ENCODE assay signal across 16 cellular contexts in the genomic region with DNA sequence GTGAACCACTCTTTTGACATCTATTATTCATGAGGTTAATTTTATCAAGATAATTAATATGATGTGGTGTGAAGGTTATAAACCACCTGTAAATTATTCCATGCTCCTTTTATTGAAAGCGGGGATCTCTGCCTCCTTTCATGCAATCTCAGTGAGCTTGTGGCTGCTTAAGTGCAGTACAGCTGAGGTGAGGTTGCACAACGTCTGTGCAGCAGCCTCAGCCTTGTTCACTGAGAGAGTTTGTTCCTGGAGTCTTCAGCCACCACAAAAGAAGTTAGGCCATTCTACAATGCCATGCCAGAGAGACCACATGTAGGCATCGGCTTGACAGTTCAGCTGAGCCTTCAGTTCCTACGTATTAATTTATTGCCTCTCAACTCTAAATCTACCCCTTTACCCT.
DNase-seq lines count a peak whose midpoint lies in the region; ATAC-seq and TF ChIP-seq lines count a peak whose summit lies in the region.
"Had no signal": no experiment of that assay in that cellular context is flagged by ENCODE, and none has a peak within 500 bp of the region (broad histone marks: within the 10 kb centered on the region; RNA-seq: fewer than 3 reads in every experiment).

No MANE protein-coding gene starts in this region.

- TF ChIP-seq CTCF in NB4 (IDR thresholded peaks at IDR 0.05; ENCODE audit: low read depth, low read length), result no peak
- TF ChIP-seq CTCF in fibroblast of villous mesenchyme (IDR thresholded peaks at IDR 0.05; ENCODE audit: insufficient read depth, low read depth, low read length), result no peak
- TF ChIP-seq CTCF in left lung (IDR thresholded peaks at IDR 0.05), result no peak

- no peaks in the 10 kb centered on the region for H3K36me3 ChIP-seq in left lung

- H3K4me1 ChIP-seq in left lung, result no peaks in the 10 kb centered on the region

- no peaks in the 10 kb centered on the region for H3K36me3 Mint-ChIP-seq in activated naive CD8-positive, alpha-beta T cell treated with anti-CD3 and anti-CD28 coated beads for 36 hours

- H3K9me3 ChIP-seq in left lung, result peaks cover 0 to 3% of the 10 kb centered on the region in 2 donors

- DNase-seq in H4 (ENCODE audit: low spot score) (peak; percentile 3), NB4 (ENCODE audit: low read depth) (peak; percentile 18), fibroblast of villous mesenchyme (ENCODE audit: low read depth) (peak; percentile 11), left lung (no peak), D341Med (ENCODE audit: low spot score) (no peak)
- no peak for DNase-seq in stimulated activated CD4-positive, alpha-beta T cell treated with anti-CD3 and anti-CD28 coated beads, Interleukin-4, amount 100 ng/mL, for 24 hours
- no peak for DNase-seq in activated naive CD8-positive, alpha-beta T cell treated with anti-CD3 and anti-CD28 coated beads for 36 hours
- DNase-seq in activated CD8-positive, alpha-beta memory T cell treated with anti-CD3 and anti-CD28 coated beads, Interleukin-2, amount 50 U/mL, for 48 hours, result no peak
- DNase-seq: C1 segment of cervical spinal cord, GM23248, Karpas-422, MM.1S, NCI-H1417 treated with DMSO at 0.1 percent for 48 hours, NCI-H1930, NCI-H446 treated with DMSO at 0.1 percent for 48 hours, OCI-M1 had no signal

- H3K27ac ChIP-seq in left lung, result no peak overlapping the region
- H3K27ac ChIP-seq: GM23248 had no signal

- H3K27me3 ChIP-seq in left lung, result no peaks in the 10 kb centered on the region

- no peak overlapping the region for H3K27ac Mint-ChIP-seq in activated naive CD8-positive, alpha-beta T cell treated with anti-CD3 and anti-CD28 coated beads for 36 hours

- no peak for TF ChIP-seq POLR2A in NB4 (IDR thresholded peaks at IDR 0.05; ENCODE audit: extremely low read depth, insufficient read length)

- peak; percentile 57 for ATAC-seq in left lung

- no peaks in the 10 kb centered on the region for H3K4me1 Mint-ChIP-seq in activated naive CD8-positive, alpha-beta T cell treated with anti-CD3 and anti-CD28 coated beads for 36 hours

- H3K9me3 Mint-ChIP-seq in activated naive CD8-positive, alpha-beta T cell treated with anti-CD3 and anti-CD28 coated beads for 36 hours, result no peaks in the 10 kb centered on the region

- intact Hi-C loops in left lung (cut with DNase I), result no loop called here

- H3K27me3 Mint-ChIP-seq in activated naive CD8-positive, alpha-beta T cell treated with anti-CD3 and anti-CD28 coated beads for 36 hours, result peaks cover 3% of the 10 kb centered on the region

- H3K4me3 ChIP-seq in NB4 (ENCODE audit: low read depth, low read length), result no peak overlapping the region
- no peak overlapping the region for H3K4me3 ChIP-seq in fibroblast of villous mesenchyme (ENCODE audit: low read depth, low read length)
- no peak overlapping the region for H3K4me3 ChIP-seq in left lung
- H3K4me3 ChIP-seq: GM23248 had no signal

- H3K4me3 Mint-ChIP-seq in activated naive CD8-positive, alpha-beta T cell treated with anti-CD3 and anti-CD28 coated beads for 36 hours, result no peak overlapping the region

Comparison
In these comparisons a context has a peak if more than half of its experiments do, and no peak if none do; other contexts are left out.
1. DNase-seq: peak in H4 (single experiment), NB4 (single experiment) and fibroblast of villous mesenchyme (single experiment); none in left lung (0 of 2), stimulated activated CD4-positive, alpha-beta T cell treated with anti-CD3 and anti-CD28 coated beads, Interleukin-4, amount 100 ng/mL, for 24 hours (single experiment), activated naive CD8-positive, alpha-beta T cell treated with anti-CD3 and anti-CD28 coated beads for 36 hours (single experiment), D341Med (single experiment) and activated CD8-positive, alpha-beta memory T cell treated with anti-CD3 and anti-CD28 coated beads, Interleukin-2, amount 50 U/mL, for 48 hours (single experiment).